Comparison of ENCODE assay signal across 9 cellular contexts in the genomic region with DNA sequence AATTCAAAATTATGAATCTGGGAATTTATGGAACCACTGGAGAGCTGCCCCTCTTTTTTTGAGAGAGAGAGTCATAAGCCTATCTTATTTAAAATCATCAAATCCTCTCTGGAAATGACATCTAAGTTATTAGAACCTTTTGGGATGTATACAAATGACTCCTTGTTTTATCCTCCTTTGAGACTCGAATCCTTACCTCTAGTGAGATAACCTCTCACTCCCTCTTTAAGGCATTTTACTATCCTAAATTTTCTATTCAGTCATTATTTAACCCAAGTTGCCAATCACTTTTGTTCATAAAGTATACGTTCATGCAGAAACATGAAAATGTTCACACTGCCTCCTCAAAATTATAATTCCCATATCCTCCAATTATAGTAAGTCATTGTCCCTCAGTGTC.
"Had no signal": no experiment of that assay in that cellular context is flagged by ENCODE, and none has a peak within 500 bp of the region (broad histone marks: within the 10 kb centered on the region; RNA-seq: fewer than 3 reads in every experiment).

No MANE protein-coding gene starts in this region.

- H3K27ac ChIP-seq: GM23248 had no signal

- ATAC-seq: GM23338, HCT116 had no signal

- H2AFZ ChIP-seq: GM23248, GM23338 had no signal

- DNase-seq: GM23248, GOT3, H7, H9, HCEC 1CT, HFFc6 had no signal

- H3K9ac ChIP-seq: GM23248 had no signal

- H3K4me3 ChIP-seq: GM23248, GM23338, HAP-1 had no signal

- H3K9me3 ChIP-seq: HAP-1 had no signal

- H3K36me3 ChIP-seq: HAP-1 had no signal

- H3K4me1 ChIP-seq: HAP-1 had no signal

- H3K4me2 ChIP-seq: GM23338 had no signal
